1 cellular context compared by ENCODE assay signal in genomic region chr4:173494013-173494970, GRCh38.
TF ChIP-seq lines count a peak whose summit lies in the region.

No MANE protein-coding gene starts in this region.

TF ChIP-seq in HepG2, 621 proteins besides CTCF, POLR2A, EP300 and RAD21 (continued from another document):
- TF ChIP-seq ZNF574 (CRISPR knock-in tag; IDR thresholded peaks at IDR 0.05) (0 out of 2 replicates have a peak, but pooled peaks have one; percentile 28), TEAD3 (CRISPR knock-in tag; optimal IDR thresholded peaks at IDR 0.05; ENCODE audit: borderline replicate concordance) (peak; percentile 14), ZNF841 (CRISPR knock-in tag; IDR thresholded peaks at IDR 0.05; ENCODE audit: borderline replicate concordance) (no peak), MAFG (CRISPR knock-in tag; IDR thresholded peaks at IDR 0.05) (no peak), KDM3A (CRISPR knock-in tag; IDR thresholded peaks at IDR 0.05; ENCODE audit: low read depth) (0 out of 2 replicates have a peak, but pooled peaks have one; percentile 23), KDM2A (CRISPR knock-in tag; IDR thresholded peaks at IDR 0.05; ENCODE audit: borderline replicate concordance, low read depth) (0 out of 2 replicates have a peak, but pooled peaks have one; percentile 43), STAG1 (CRISPR knock-in tag; IDR thresholded peaks at IDR 0.05) (peak; percentile 75), EEA1 (CRISPR knock-in tag; IDR thresholded peaks at IDR 0.05; ENCODE audit: borderline replicate concordance) (no peak), KDM5B (CRISPR knock-in tag; IDR thresholded peaks at IDR 0.05; ENCODE audit: borderline replicate concordance) (no peak), ZNF547 (CRISPR knock-in tag; IDR thresholded peaks at IDR 0.05) (no peak), FOSL2 (CRISPR knock-in tag; IDR thresholded peaks at IDR 0.05) (peak; percentile 27; the same call in 1 of the 2 replicates), XRCC5 (optimal IDR thresholded peaks at IDR 0.05; ENCODE audit: low read length) (peak; percentile 75), MIXL1 (CRISPR knock-in tag; IDR thresholded peaks at IDR 0.05) (0 out of 2 replicates have a peak, but pooled peaks have one; percentile 17), AHDC1 (CRISPR knock-in tag; IDR thresholded peaks at IDR 0.05; ENCODE audit: borderline replicate concordance) (no peak), ZMYM2 (CRISPR knock-in tag; IDR thresholded peaks at IDR 0.05) (no peak), FOXK2 (IDR thresholded peaks at IDR 0.05) (no peak), SALL1 (CRISPR knock-in tag; IDR thresholded peaks at IDR 0.05) (0 out of 2 replicates have a peak, but pooled peaks have one; percentile 11), ZNF792 (CRISPR knock-in tag; IDR thresholded peaks at IDR 0.05) (peak; percentile 40; the same call in 1 of the 2 replicates), SMC3 (IDR thresholded peaks at IDR 0.05; ENCODE audit: low read length) (peak; percentile 76), ZNF124 (CRISPR knock-in tag; IDR thresholded peaks at IDR 0.05) (0 out of 2 replicates have a peak, but pooled peaks have one; percentile 40), SOX6 (IDR thresholded peaks at IDR 0.05) (no peak), SOX6 (CRISPR knock-in tag; IDR thresholded peaks at IDR 0.05) (peak; percentile 26; the same call in 1 of the 2 replicates), ZNF800 (CRISPR knock-in tag; IDR thresholded peaks at IDR 0.05) (peak; percentile 63; the same call in 1 of the 2 replicates), ELF3 (CRISPR knock-in tag; IDR thresholded peaks at IDR 0.05) (peak; percentile 36; the same call in 1 of the 2 replicates), GATAD2A (CRISPR knock-in tag; IDR thresholded peaks at IDR 0.05) (0 out of 2 replicates have a peak, but pooled peaks have one; percentile 19), MTF1 (CRISPR knock-in tag; IDR thresholded peaks at IDR 0.05) (no peak), GABPB1 (CRISPR knock-in tag; IDR thresholded peaks at IDR 0.05) (peak; percentile 28; the same call in 1 of the 2 replicates)
- TF ChIP-seq, protein P1, sequence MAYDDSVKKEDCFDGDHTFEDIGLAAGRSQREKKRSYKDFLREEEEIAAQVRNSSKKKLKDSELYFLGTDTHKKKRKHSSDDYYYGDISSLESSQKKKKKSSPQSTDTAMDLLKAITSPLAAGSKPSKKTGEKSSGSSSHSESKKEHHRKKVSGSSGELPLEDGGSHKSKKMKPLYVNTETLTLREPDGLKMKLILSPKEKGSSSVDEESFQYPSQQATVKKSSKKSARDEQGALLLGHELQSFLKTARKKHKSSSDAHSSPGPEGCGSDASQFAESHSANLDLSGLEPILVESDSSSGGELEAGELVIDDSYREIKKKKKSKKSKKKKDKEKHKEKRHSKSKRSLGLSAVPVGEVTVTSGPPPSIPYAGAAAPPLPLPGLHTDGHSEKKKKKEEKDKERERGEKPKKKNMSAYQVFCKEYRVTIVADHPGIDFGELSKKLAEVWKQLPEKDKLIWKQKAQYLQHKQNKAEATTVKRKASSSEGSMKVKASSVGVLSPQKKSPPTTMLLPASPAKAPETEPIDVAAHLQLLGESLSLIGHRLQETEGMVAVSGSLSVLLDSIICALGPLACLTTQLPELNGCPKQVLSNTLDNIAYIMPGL (CRISPR knock-in tag; IDR thresholded peaks at IDR 0.05; ENCODE audit: borderline replicate concordance in 1 of 2, low read depth in 1 of 2): peak; percentile 35 to 69; a peak in 2 of 4 replicates
